ENCODE assay signal across 1 cellular context in the genomic region with DNA sequence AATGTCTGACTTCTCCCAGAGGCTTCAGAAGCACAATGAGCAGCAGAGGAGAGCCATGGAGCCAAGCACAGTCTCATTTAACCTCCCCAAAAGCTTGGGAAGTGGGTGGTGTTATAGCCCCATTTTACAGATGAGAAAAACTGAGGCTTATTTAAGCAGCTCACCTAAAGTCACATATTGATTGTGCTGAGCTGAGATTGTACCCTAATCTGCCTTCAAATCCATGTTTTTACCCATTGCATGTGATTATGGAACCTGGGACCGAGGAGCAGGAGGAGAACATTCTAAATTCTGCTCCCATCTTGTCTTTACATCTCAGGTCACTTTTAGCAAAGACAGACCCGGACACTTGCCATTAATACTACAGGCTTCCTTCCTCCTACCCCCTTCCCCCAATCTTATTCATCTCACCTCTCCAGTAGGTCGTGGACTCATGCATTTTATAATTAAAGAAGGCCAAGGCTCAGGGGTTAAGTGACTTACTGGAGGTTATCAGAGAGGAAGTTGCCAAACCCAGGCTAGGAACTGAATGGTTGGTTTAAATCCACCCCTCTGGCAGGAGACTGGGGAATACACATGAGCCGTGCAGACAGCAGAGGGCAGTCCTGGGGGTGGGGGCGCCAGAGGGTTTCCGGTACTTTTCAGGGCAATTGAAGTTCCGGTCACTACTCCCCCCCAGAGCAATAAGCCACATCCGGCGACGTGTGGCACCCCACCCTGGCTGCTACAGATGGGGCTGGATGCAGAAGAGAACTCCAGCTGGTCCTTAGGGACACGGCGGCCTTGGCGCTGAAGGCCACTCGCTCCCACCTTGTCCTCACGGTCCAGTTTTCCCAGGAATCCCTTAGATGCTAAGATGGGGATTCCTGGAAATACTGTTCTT.
TF ChIP-seq lines count a peak whose summit lies in the region.

No MANE protein-coding gene starts in this region.

TF ChIP-seq in HepG2, 621 proteins besides CTCF, POLR2A, EP300 and RAD21 (continued from another document):
- TF ChIP-seq, protein P1, sequence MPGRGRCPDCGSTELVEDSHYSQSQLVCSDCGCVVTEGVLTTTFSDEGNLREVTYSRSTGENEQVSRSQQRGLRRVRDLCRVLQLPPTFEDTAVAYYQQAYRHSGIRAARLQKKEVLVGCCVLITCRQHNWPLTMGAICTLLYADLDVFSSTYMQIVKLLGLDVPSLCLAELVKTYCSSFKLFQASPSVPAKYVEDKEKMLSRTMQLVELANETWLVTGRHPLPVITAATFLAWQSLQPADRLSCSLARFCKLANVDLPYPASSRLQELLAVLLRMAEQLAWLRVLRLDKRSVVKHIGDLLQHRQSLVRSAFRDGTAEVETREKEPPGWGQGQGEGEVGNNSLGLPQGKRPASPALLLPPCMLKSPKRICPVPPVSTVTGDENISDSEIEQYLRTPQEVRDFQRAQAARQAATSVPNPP (CRISPR knock-in tag; IDR thresholded peaks at IDR 0.05): no peak
- no peak; the same call in 1 of the 2 replicates for TF ChIP-seq SIN3A (IDR thresholded peaks at IDR 0.05; ENCODE audit: borderline replicate concordance, low read depth, low read length)
